ENCODE assay signal across 31 cellular contexts in genomic region chr4:114886761-114887160, GRCh38.
"Had no signal": no experiment of that assay in that cellular context is flagged by ENCODE, and none has a peak within 500 bp of the region (broad histone marks: within the 10 kb centered on the region; RNA-seq: fewer than 3 reads in every experiment).

No MANE protein-coding gene starts in this region.

- H3K4me3 ChIP-seq: adrenal gland, ascending aorta, body of pancreas, breast epithelium, cardiac muscle cell had no signal

- ATAC-seq: activated naive CD4-positive, alpha-beta T cell treated with anti-CD3 and anti-CD28 coated beads, Interleukin-2, amount 50 U/mL, for 72 hours; activated naive CD8-positive, alpha-beta T cell treated with anti-CD3 and anti-CD28 coated beads, Interleukin-2, amount 50 U/mL, for 24 hours; activated T-cell treated with anti-CD3 and anti-CD28 coated beads, Interleukin-2, amount 50 U/mL, for 4 hours; activated T-cell treated with anti-CD3 and anti-CD28 coated beads, Interleukin-2, amount 50 U/mL, for 72 hours; activated T-helper 17 cell treated with anti-CD3 and anti-CD28 coated beads, Interleukin-2, amount 50 U/mL, for 72 hours; body of pancreas had no signal

- H3K36me3 ChIP-seq: adrenal gland, ascending aorta, brain microvascular endothelial cell, breast epithelium, cardiac muscle cell had no signal

- H3K4me1 ChIP-seq: adrenal gland, ascending aorta, body of pancreas, breast epithelium had no signal

- H3K27me3 ChIP-seq: adrenal gland, ascending aorta, body of pancreas, brain microvascular endothelial cell, breast epithelium, cardiac muscle cell had no signal

- H3K27ac ChIP-seq: adrenal gland, ascending aorta, body of pancreas, brain microvascular endothelial cell, breast epithelium, cardiac muscle cell had no signal

- H3K9me3 ChIP-seq: adrenal gland, ascending aorta, body of pancreas, breast epithelium had no signal

- DNase-seq: activated effector memory CD4-positive, alpha-beta T cell treated with anti-CD3 and anti-CD28 coated beads, Interleukin-2, amount 50 U/mL, for 16 hours; activated effector memory CD4-positive, alpha-beta T cell treated with Interleukin-2 at 50 U/mL for 16 hours; activated gamma-delta T cell; activated gamma-delta T cell treated with Interleukin-2 at 50 U/mL for 16 hours; activated naive CD4-positive, alpha-beta T cell; activated naive CD4-positive, alpha-beta T cell treated with anti-CD3 and anti-CD28 coated beads for 36 hours; activated naive CD4-positive, alpha-beta T cell treated with anti-CD3 and anti-CD28 coated beads, Interleukin-2, amount 10 ng/mL, durations not matched to agents 7 days and 5 days; activated naive CD4-positive, alpha-beta T cell treated with anti-CD3 and anti-CD28 coated beads, Interleukin-2, amount 50 U/mL, for 16 hours; activated naive CD4-positive, alpha-beta T cell treated with Interleukin-2 at 50 U/mL for 16 hours; activated naive CD8-positive, alpha-beta T cell treated with anti-CD3 and anti-CD28 coated beads for 36 hours; activated naive CD8-positive, alpha-beta T cell treated with anti-CD3 and anti-CD28 coated beads, Interleukin-2, amount 10 ng/mL, durations not matched to agents 7 days and 5 days; activated naive CD8-positive, alpha-beta T cell treated with anti-CD3 and anti-CD28 coated beads, Interleukin-2, amount 50 U/mL, for 24 hours; activated T-cell treated with anti-CD3 and anti-CD28 coated beads, Interleukin-2, amount 50 U/mL, for 24 hours; activated T-cell treated with anti-CD3 and anti-CD28 coated beads, Interleukin-2, amount 50 U/mL, for 4 hours; activated T-cell treated with anti-CD3 and anti-CD28 coated beads, Interleukin-2, amount 50 U/mL, for 48 hours; activated T-cell treated with anti-CD3 and anti-CD28 coated beads, Interleukin-2, amount 50 U/mL, for 72 hours; adrenal gland; amniotic stem cell; amygdala; anterior cingulate cortex; aorta; body of pancreas; brain microvascular endothelial cell; caudate nucleus; central memory CD4-positive, alpha-beta T cell; cerebellar nuclear complex had no signal
